Comparison of ENCODE assay signal across 24 cellular contexts in the genomic region with DNA sequence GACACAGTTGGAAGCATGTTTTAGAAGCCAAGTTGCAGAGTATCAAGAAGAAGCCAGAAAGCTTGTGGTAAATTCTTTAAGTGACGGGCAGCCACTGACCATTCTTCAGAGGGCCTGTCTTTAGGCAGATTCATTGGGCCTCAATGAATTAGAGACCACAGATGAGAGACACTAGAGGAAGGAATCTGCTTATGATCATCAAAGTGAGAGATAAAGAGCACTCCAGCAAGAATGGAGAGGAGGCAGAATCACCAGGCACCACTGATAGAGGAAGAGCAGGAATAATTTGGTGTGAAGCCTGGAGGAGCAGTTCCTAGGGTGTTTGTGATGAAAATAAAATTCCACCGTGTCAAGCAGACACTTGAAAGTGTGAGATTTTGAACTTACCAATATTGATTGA.
"Had no signal": no experiment of that assay in that cellular context is flagged by ENCODE, and none has a peak within 500 bp of the region (broad histone marks: within the 10 kb centered on the region; RNA-seq: fewer than 3 reads in every experiment).

No MANE protein-coding gene starts in this region.

- H3K27me3 ChIP-seq: neutrophil, pancreas, sigmoid colon, stomach, testis, tibial artery, upper lobe of left lung had no signal

- H3K9me3 ChIP-seq: lower lobe of right lung, neutrophil, pancreas, prostate gland, sigmoid colon, stomach, testis, tibial artery, upper lobe of left lung had no signal

- H3K4me3 Mint-ChIP-seq: endodermal cell, natural killer cell had no signal

- H3K27ac Mint-ChIP-seq: endodermal cell, natural killer cell had no signal

- H3K9me3 Mint-ChIP-seq: endodermal cell had no signal

- H3K27ac ChIP-seq: epithelial cell of prostate, foreskin keratinocyte, lower lobe of right lung, neutrophil, pancreas, prostate gland, sigmoid colon, skin epidermis, stomach, testis, tibial artery, upper lobe of left lung had no signal

- H3K4me1 ChIP-seq: foreskin keratinocyte, prostate gland, upper lobe of left lung had no signal

- H3K36me3 Mint-ChIP-seq: natural killer cell had no signal

- H3K36me3 ChIP-seq: lower lobe of right lung, neutrophil, pancreas, prostate gland, sigmoid colon, stomach, tibial artery, upper lobe of left lung had no signal

- H3K4me3 ChIP-seq: lower lobe of right lung, pancreas, prostate gland, sigmoid colon, skin epidermis, stomach, testis, tibial artery, upper lobe of left lung had no signal

- DNase-seq: cortex of kidney; effector CD8-positive, alpha-beta T cell; endodermal cell; foreskin keratinocyte; head of caudate nucleus; left ventricle myocardium superior; lower lobe of right lung; natural killer cell; pancreas; right cardiac atrium; sigmoid colon; stimulated activated CD4-positive, alpha-beta T cell treated with anti-CD3 and anti-CD28 coated beads, Interleukin-12 subunit alpha, Interleukin-12 subunit beta, amount 100 ng/mL, for 4 hours; stimulated activated CD4-positive, alpha-beta T cell treated with anti-CD3 and anti-CD28 coated beads, Interleukin-1b, Interleukin-23, amount 100 ng/mL, for 48 hours; stimulated activated CD4-positive, alpha-beta T cell treated with anti-CD3 and anti-CD28 coated beads, Interleukin-4, amount 100 ng/mL, for 1 hour; stimulated activated CD8-positive, alpha-beta memory T cell treated with anti-CD3 and anti-CD28 coated beads, Interleukin-4, amount 100 ng/mL, for 48 hours; stimulated activated naive CD4-positive, alpha-beta T cell treated with Interleukin-2 at 50 U/mL for 16 hours; stomach; testis; tibial artery; upper lobe of left lung had no signal
